ENCODE assay signal across 34 cellular contexts in genomic region chr4:7108046-7108625, GRCh38.
"Had no signal": no experiment of that assay in that cellular context is flagged by ENCODE, and none has a peak within 500 bp of the region (broad histone marks: within the 10 kb centered on the region; RNA-seq: fewer than 3 reads in every experiment).

No MANE protein-coding gene starts in this region.

- H3K27ac Mint-ChIP-seq: activated CD4-positive, alpha-beta memory T cell treated with anti-CD3 and anti-CD28 coated beads, Interleukin-2, amount 10 ng/mL, durations not matched to agents 7 days and 5 days; activated CD4-positive, alpha-beta T cell treated with anti-CD3 and anti-CD28 coated beads, Interleukin-2, amount 10 ng/mL, durations not matched to agents 24 days and 14 days; activated naive CD4-positive, alpha-beta T cell treated with anti-CD3 and anti-CD28 coated beads, Interleukin-2, amount 10 ng/mL, durations not matched to agents 7 days and 5 days; activated naive CD8-positive, alpha-beta T cell treated with anti-CD3 and anti-CD28 coated beads, Interleukin-2, amount 10 ng/mL, durations not matched to agents 7 days and 5 days; activated T-cell treated with anti-CD3 and anti-CD28 coated beads, Interleukin-2, amount 50 U/mL, for 24 hours; dendritic cell treated with granulocyte-macrophage colony-stimulating factor and Interleukin-4, amounts not matched to agents 40 ng/mL and 50 ng/mL, for 4 days; endodermal cell; natural killer cell; stimulated activated naive B cell treated with anti-CD40 and anti-IgM and Interleukin-4, amounts not matched to agents 10 μg/mL and 1 μg/mL and 100 μg/mL, for 72 hours; T-helper 17 cell had no signal

- H3K9me3 Mint-ChIP-seq: activated CD4-positive, alpha-beta T cell treated with anti-CD3 and anti-CD28 coated beads, Interleukin-2, amount 10 ng/mL, durations not matched to agents 24 days and 14 days; activated naive CD4-positive, alpha-beta T cell treated with anti-CD3 and anti-CD28 coated beads, Interleukin-2, amount 10 ng/mL, durations not matched to agents 7 days and 5 days; activated T-cell treated with anti-CD3 and anti-CD28 coated beads, Interleukin-2, amount 50 U/mL, for 24 hours; dendritic cell treated with granulocyte-macrophage colony-stimulating factor and Interleukin-4, amounts not matched to agents 40 ng/mL and 50 ng/mL, for 4 days; endodermal cell; natural killer cell had no signal

- H3K4me1 ChIP-seq: prostate gland had no signal

- H3K4me3 ChIP-seq: ascending aorta, lung, ovary, prostate gland, skin epidermis, suprapubic skin, tibial artery had no signal

- H3K27me3 Mint-ChIP-seq: activated T-cell treated with anti-CD3 and anti-CD28 coated beads, Interleukin-2, amount 50 U/mL, for 24 hours; T-helper 17 cell had no signal

- H3K4me3 Mint-ChIP-seq: activated CD4-positive, alpha-beta memory T cell treated with anti-CD3 and anti-CD28 coated beads, Interleukin-2, amount 10 ng/mL, durations not matched to agents 7 days and 5 days; activated CD4-positive, alpha-beta T cell treated with anti-CD3 and anti-CD28 coated beads, Interleukin-2, amount 10 ng/mL, durations not matched to agents 24 days and 14 days; activated naive CD4-positive, alpha-beta T cell treated with anti-CD3 and anti-CD28 coated beads, Interleukin-2, amount 10 ng/mL, durations not matched to agents 7 days and 5 days; activated naive CD8-positive, alpha-beta T cell treated with anti-CD3 and anti-CD28 coated beads, Interleukin-2, amount 10 ng/mL, durations not matched to agents 7 days and 5 days; activated T-cell treated with anti-CD3 and anti-CD28 coated beads, Interleukin-2, amount 50 U/mL, for 24 hours; brain; dendritic cell treated with granulocyte-macrophage colony-stimulating factor and Interleukin-4, amounts not matched to agents 40 ng/mL and 50 ng/mL, for 4 days; endodermal cell; natural killer cell; stimulated activated naive B cell treated with anti-CD40 and anti-IgM and Interleukin-4, amounts not matched to agents 10 μg/mL and 1 μg/mL and 100 μg/mL, for 72 hours; T-helper 17 cell had no signal

- H3K4me1 Mint-ChIP-seq: endodermal cell had no signal

- H3K36me3 ChIP-seq: ascending aorta, neutrophil, ovary, prostate gland, suprapubic skin, tibial artery, WERI-Rb-1 had no signal

- H3K27ac ChIP-seq: ascending aorta, neutrophil, ovary, prostate gland, skin epidermis, suprapubic skin, tibial artery, WERI-Rb-1 had no signal

- H3K9me3 ChIP-seq: ascending aorta, neutrophil, ovary, prostate gland, suprapubic skin, tibial artery had no signal

- DNase-seq: activated CD4-positive, alpha-beta memory T cell treated with anti-CD3 and anti-CD28 coated beads, Interleukin-2, amount 10 ng/mL, durations not matched to agents 7 days and 5 days; activated CD4-positive, alpha-beta T cell treated with anti-CD3 and anti-CD28 coated beads, Interleukin-2, amount 10 ng/mL, durations not matched to agents 24 days and 14 days; activated CD8-positive, alpha-beta memory T cell treated with anti-CD3 and anti-CD28 coated beads, Interleukin-2, amount 50 U/mL, for 48 hours; activated gamma-delta T cell; activated naive CD4-positive, alpha-beta T cell treated with anti-CD3 and anti-CD28 coated beads, Interleukin-2, amount 10 ng/mL, durations not matched to agents 7 days and 5 days; activated naive CD8-positive, alpha-beta T cell treated with anti-CD3 and anti-CD28 coated beads, Interleukin-2, amount 10 ng/mL, durations not matched to agents 7 days and 5 days; activated T-cell treated with anti-CD3 and anti-CD28 coated beads, Interleukin-2, amount 50 U/mL, for 24 hours; central memory CD4-positive, alpha-beta T cell; endodermal cell; foreskin fibroblast; hypothalamus; kidney glomerular epithelial cell; mesendoderm; natural killer cell; retina; stimulated activated CD4-positive, alpha-beta T cell treated with anti-CD3 and anti-CD28 coated beads, Interleukin-4, amount 100 ng/mL, for 24 hours; stimulated activated naive B cell treated with anti-CD40 and anti-IgM and Interleukin-4, amounts not matched to agents 10 μg/mL and 1 μg/mL and 100 μg/mL, for 72 hours; T-helper 17 cell; T1000; WERI-Rb-1 had no signal

- H3K36me3 Mint-ChIP-seq: activated naive CD4-positive, alpha-beta T cell treated with anti-CD3 and anti-CD28 coated beads, Interleukin-2, amount 10 ng/mL, durations not matched to agents 7 days and 5 days; activated naive CD8-positive, alpha-beta T cell treated with anti-CD3 and anti-CD28 coated beads, Interleukin-2, amount 10 ng/mL, durations not matched to agents 7 days and 5 days; brain; natural killer cell; stimulated activated naive B cell treated with anti-CD40 and anti-IgM and Interleukin-4, amounts not matched to agents 10 μg/mL and 1 μg/mL and 100 μg/mL, for 72 hours had no signal

- H3K27me3 ChIP-seq: ascending aorta, ovary, suprapubic skin, tibial artery had no signal

- ATAC-seq: activated CD4-positive, CD25-positive, alpha-beta regulatory T cell treated with anti-CD3 and anti-CD28 coated beads, Interleukin-2, amount 50 U/mL, for 24 hours; esophagus mucosa; left lobe of liver; natural killer cell; sciatic nerve; stimulated activated naive B cell treated with anti-CD40 and anti-IgM and Interleukin-4, amounts not matched to agents 10 μg/mL and 1 μg/mL and 100 μg/mL, for 72 hours; T-helper 17 cell had no signal
